In genomic region chr20:33392016-33392415, GRCh38 we compare ENCODE assay signal across 17 cellular contexts. TPM values are rescaled to one million over a fixed set of nuclear protein-coding genes. Genes with fewer than 3 reads are reported as not detected.
DNase-seq lines count a peak whose midpoint lies in the region; ATAC-seq and TF ChIP-seq lines count a peak whose summit lies in the region.
"Had no signal": no experiment of that assay in that cellular context is flagged by ENCODE, and none has a peak within 500 bp of the region (broad histone marks: within the 10 kb centered on the region; RNA-seq: fewer than 3 reads in every experiment).

No MANE protein-coding gene starts in this region.

- no peak overlapping the region for H2AFZ ChIP-seq in DND-41 (ENCODE audit: low read depth, low read length)

- ATAC-seq in DND-41 (ENCODE audit: insufficient read depth, low read depth) (peak; percentile 44; the same call in 2 of the 3 replicates), HG03175 (IDR thresholded peaks at IDR 0.05; ENCODE audit: unreplicated experiment) (no peak), GM21423 (IDR thresholded peaks at IDR 0.05; ENCODE audit: unreplicated experiment) (no peak)
- ATAC-seq: left colon had no signal

- peaks cover 5% of the 10 kb centered on the region; the same call in 1 of the 2 replicates for H4K20me1 ChIP-seq in DND-41 (ENCODE audit: insufficient read depth, low read length)

- H3K79me2 ChIP-seq in DND-41 (ENCODE audit: insufficient read depth, low read length): peaks cover 27% of the 10 kb centered on the region

- H3K9ac ChIP-seq in DND-41 (ENCODE audit: low read depth, low read length) (no peak overlapping the region), NT2/D1 (ENCODE audit: insufficient read length, low read depth) (no peak overlapping the region), colonic mucosa (ENCODE audit: low read depth in 2 of 2, low read length in 2 of 2) (no peak overlapping the region)

- H3K36me3 ChIP-seq in DND-41 (ENCODE audit: insufficient read depth, low read length) (peaks cover 71% of the 10 kb centered on the region), NT2/D1 (ENCODE audit: insufficient read depth, insufficient read length, low read length) (peaks cover 48% of the 10 kb centered on the region), colonic mucosa (peaks cover 13% of the 10 kb centered on the region)

- H3K4me2 ChIP-seq in DND-41 (ENCODE audit: insufficient read depth, low read length): no peak overlapping the region

- H3K27ac ChIP-seq in DND-41 (ENCODE audit: low read length) (no peak overlapping the region), colonic mucosa (no peak overlapping the region)
- H3K27ac ChIP-seq: dorsolateral prefrontal cortex, HL-60 had no signal

- H3K4me3 ChIP-seq in DND-41 (ENCODE audit: low read depth in 1 of 2, low read length in 2 of 2) (no peak overlapping the region), NT2/D1 (ENCODE audit: insufficient read length, low read depth) (no peak overlapping the region), skeletal muscle cell (ENCODE audit: low read depth, low read length) (no peak overlapping the region), colonic mucosa (no peak overlapping the region)
- H3K4me3 ChIP-seq: dorsolateral prefrontal cortex had no signal

- TF ChIP-seq CTCF in DND-41 (IDR thresholded peaks at IDR 0.05; ENCODE audit: borderline replicate concordance, extremely low read depth, low read length, poor library complexity, severe bottlenecking): no peak
- TF ChIP-seq CTCF in colonic mucosa (IDR thresholded peaks at IDR 0.05): no peak

- no peaks in the 10 kb centered on the region for H3K4me1 ChIP-seq in DND-41 (ENCODE audit: insufficient read depth, low read length)
- H3K4me1 ChIP-seq in NT2/D1 (ENCODE audit: insufficient read depth, insufficient read length): no peaks in the 10 kb centered on the region
- H3K4me1 ChIP-seq in colonic mucosa: no peaks in the 10 kb centered on the region

- no peak for DNase-seq in DND-41
- DNase-seq in NT2/D1 (ENCODE audit: low read depth, low spot score): peak; percentile 30
- DNase-seq in fibroblast of gingiva (ENCODE audit: low read depth): peak; percentile 93
- DNase-seq in skeletal muscle cell (ENCODE audit: low read depth): peak; percentile 39
- DNase-seq in HK-2 (ENCODE audit: unreplicated experiment): no peak
- DNase-seq in colonic mucosa: no peak
- DNase-seq: activated naive CD4-positive, alpha-beta T cell treated with anti-CD3 and anti-CD28 coated beads, Interleukin-2, amount 50 U/mL, for 16 hours; dorsolateral prefrontal cortex; Kasumi-1; left colon; NCI-H1694; NCI-H774; Right ventricle myocardium superior; small intestine had no signal

- no peaks in the 10 kb centered on the region for H3K27me3 ChIP-seq in DND-41 (ENCODE audit: insufficient read depth, low read length, poor library complexity)
- H3K27me3 ChIP-seq in NT2/D1 (ENCODE audit: insufficient read depth, insufficient read length): no peaks in the 10 kb centered on the region
- no peaks in the 10 kb centered on the region for H3K27me3 ChIP-seq in colonic mucosa
- H3K27me3 ChIP-seq: dorsolateral prefrontal cortex had no signal

- H3K9me3 ChIP-seq in DND-41 (ENCODE audit: insufficient read depth, low read length, severe bottlenecking): peaks cover 2% of the 10 kb centered on the region
- peaks cover 9% of the 10 kb centered on the region; the same call in 1 of the 2 replicates for H3K9me3 ChIP-seq in NT2/D1 (ENCODE audit: insufficient read depth, low read length)
- no peaks in the 10 kb centered on the region for H3K9me3 ChIP-seq in colonic mucosa

- intact Hi-C loops in colonic mucosa (cut with DNase I): no loop called here

RNA-seq across cellular contexts. Expression of gene CDK5RAP1, which starts 9.3 kb away (rescaled TPM):
- total RNA-seq in colonic mucosa: 10 to 100 TPM; 18.2 to 31.0 TPM

RNA-seq across cellular contexts. Expression of gene SNTA1, which starts 51.5 kb away (rescaled TPM):
- 1 to 10 TPM; 4.5 to 5.7 TPM for total RNA-seq in colonic mucosa

Comparison
In these comparisons a context has a peak if more than half of its experiments do, and no peak if none do; other contexts are left out.
1. DNase-seq: peak in NT2/D1 (single experiment), fibroblast of gingiva (single experiment) and skeletal muscle cell (single experiment); none in DND-41 (single experiment), HK-2 (single experiment) and colonic mucosa (single experiment).